Comparison of ENCODE assay signal across 8 cellular contexts in genomic region chr15:78422571-78423340, GRCh38. TPM values are rescaled to one million over a fixed set of nuclear protein-coding genes. Genes with fewer than 3 reads are reported as not detected.
A peak's percentile ranks its signal among the peaks of the same experiment; 100 is the strongest.
DNase-seq lines count a peak whose midpoint lies in the region; ATAC-seq and TF ChIP-seq lines count a peak whose summit lies in the region.

No MANE protein-coding gene starts in this region.

- ATAC-seq in Right ventricle myocardium superior (ENCODE audit: poor library complexity) (peak; percentile 77), GM18873 (IDR thresholded peaks at IDR 0.05; ENCODE audit: low FRiP score, unreplicated experiment) (no peak), GM19023 (IDR thresholded peaks at IDR 0.05; ENCODE audit: unreplicated experiment) (no peak)

- intact Hi-C loops in Right ventricle myocardium superior (cut with DNase I) (loop anchor here (2.0 to 10.0 kb wide), 2 partner anchors 114 to 308 kb away; no protein-coding TSS in a partner anchor), prostate gland (cut with DNase I) (loop anchor here (5.0 kb wide), 2 partner anchors 115 to 310 kb away; no protein-coding TSS in a partner anchor)

- H3K79me2 ChIP-seq in SU-DHL-6 (ENCODE audit: insufficient read depth, low read length): no peaks in the 10 kb centered on the region

- H3K27ac ChIP-seq in SU-DHL-6 (ENCODE audit: low read depth, low read length) (no peak overlapping the region), prostate gland (no peak overlapping the region)

- H3K9me2 ChIP-seq in SU-DHL-6 (replicated peaks; ENCODE audit: insufficient read depth, low read length): no peaks in the 10 kb centered on the region

- H3K4me1 ChIP-seq in prostate gland (replicated peaks): no peaks in the 10 kb centered on the region

- H3K36me3 ChIP-seq in SU-DHL-6 (ENCODE audit: low read length) (no peaks in the 10 kb centered on the region), prostate gland (no peaks in the 10 kb centered on the region)

- no peak overlapping the region for H3K9ac ChIP-seq in SU-DHL-6 (ENCODE audit: low read length)

- no peak overlapping the region for H3K4me3 ChIP-seq in NB4 (ENCODE audit: low read depth, low read length)
- H3K4me3 ChIP-seq in SU-DHL-6 (ENCODE audit: insufficient read depth, low read length, poor library complexity, severe bottlenecking): no peak overlapping the region
- no peak overlapping the region for H3K4me3 ChIP-seq in prostate gland

- DNase-seq in GDM1 (lab: John Stamatoyannopoulos, UW) (peak; percentile 65), NB4 (ENCODE audit: low read depth) (peak; percentile 81), Right ventricle myocardium superior (peak; percentile 75), prostate gland (ENCODE audit: low spot score) (peak; percentile 48)
- peak; percentile 63 for DNase-seq in activated naive CD4-positive, alpha-beta T cell treated with anti-CD3 and anti-CD28 coated beads, Interleukin-2, amount 50 U/mL, for 16 hours

- H2AFZ ChIP-seq in SU-DHL-6 (ENCODE audit: low read depth, low read length, severe bottlenecking): no peak overlapping the region

- TF ChIP-seq POLR2A in NB4 (IDR thresholded peaks at IDR 0.05; ENCODE audit: extremely low read depth, insufficient read length) (no peak), prostate gland (IDR thresholded peaks at IDR 0.05) (no peak)

- TF ChIP-seq CTCF in NB4 (IDR thresholded peaks at IDR 0.05; ENCODE audit: low read depth, low read length) (peak; percentile 98), SU-DHL-6 (IDR thresholded peaks at IDR 0.05; ENCODE audit: insufficient read depth, low read length, poor library complexity, severe bottlenecking) (peak; percentile 94), prostate gland (IDR thresholded peaks at IDR 0.05) (peak; percentile 46 to 84 (median 72))

- H3F3A ChIP-seq in SU-DHL-6 (ENCODE audit: insufficient read depth): no peaks in the 10 kb centered on the region

- no peak overlapping the region for H3K4me2 ChIP-seq in SU-DHL-6 (ENCODE audit: low read depth, low read length, poor library complexity, severe bottlenecking)

- H3K27me3 ChIP-seq in SU-DHL-6 (ENCODE audit: low read length): no peaks in the 10 kb centered on the region
- H3K27me3 ChIP-seq in prostate gland (replicated peaks; ENCODE audit: insufficient read depth): no peaks in the 10 kb centered on the region

- H4K20me1 ChIP-seq in SU-DHL-6 (ENCODE audit: low read depth, low read length): no peaks in the 10 kb centered on the region

- WGBS in prostate gland: 47% methylated on average over 12 of the region's 12 CpGs

- H3K9me3 ChIP-seq in SU-DHL-6 (ENCODE audit: insufficient read depth, low read length) (no peaks in the 10 kb centered on the region), prostate gland (no peaks in the 10 kb centered on the region)

RNA-seq across cellular contexts. Expression of gene IREB2, which starts 15.3 kb away (rescaled TPM):
- total RNA-seq in Right ventricle myocardium superior (24.8 TPM), prostate gland (10 to 100 TPM; 30.5 to 39.0 TPM)
